25 cellular contexts compared by ENCODE assay signal in genomic region chr2:236334122-236334876, GRCh38.
DNase-seq lines count a peak whose midpoint lies in the region; ATAC-seq and TF ChIP-seq lines count a peak whose summit lies in the region.
"Had no signal": no experiment of that assay in that cellular context is flagged by ENCODE, and none has a peak within 500 bp of the region (broad histone marks: within the 10 kb centered on the region; RNA-seq: fewer than 3 reads in every experiment).

No MANE protein-coding gene starts in this region.

- H4K20me1 ChIP-seq in BLaER1 treated with 17β-estradiol and CSF1 and Interleukin-3, amounts not matched to agents 10 nM and 100 nM = no peaks in the 10 kb centered on the region

- no peaks in the 10 kb centered on the region for H3K9me3 ChIP-seq in BLaER1 treated with 17β-estradiol and CSF1 and Interleukin-3, amounts not matched to agents 10 nM and 100 nM (replicated peaks in 1 of 11)
- H3K9me3 ChIP-seq in mesenchymal stem cell (ENCODE audit: control insufficient read depth, low read length) (no peaks in the 10 kb centered on the region), stomach (no peaks in the 10 kb centered on the region)
- H3K9me3 ChIP-seq: A549, BE2C, neutrophil, spleen, tibial nerve had no signal

- H2BK12ac ChIP-seq in mesenchymal stem cell (ENCODE audit: low read length in 2 of 2) = no peak overlapping the region

- no peak overlapping the region for H3K4me3 ChIP-seq in BLaER1 treated with 17β-estradiol and CSF1 and Interleukin-3, amounts not matched to agents 10 nM and 100 nM
- H3K4me3 ChIP-seq in fibroblast of mammary gland (ENCODE audit: control insufficient read depth, low read depth, low read length) (no peak overlapping the region), mesenchymal stem cell (ENCODE audit: insufficient read depth in 1 of 2, low read depth in 1 of 2, low read length in 2 of 2) (no peak overlapping the region), stomach (no peak overlapping the region)
- H3K4me3 ChIP-seq: A549, spleen, tibial nerve had no signal

- H2BK15ac ChIP-seq in mesenchymal stem cell (ENCODE audit: low read depth, poor library complexity, severe bottlenecking) = no peak overlapping the region

- no peak overlapping the region for H3K9ac ChIP-seq in BLaER1 treated with 17β-estradiol and CSF1 and Interleukin-3, amounts not matched to agents 10 nM and 100 nM
- H3K9ac ChIP-seq in mesenchymal stem cell (ENCODE audit: low read length) = peak overlapping the region; percentile 21
- H3K9ac ChIP-seq: KMS-11 had no signal

- TF ChIP-seq EP300 in stomach (IDR thresholded peaks at IDR 0.05) = no peak

- WGBS in mesenchymal stem cell = 68% methylated on average over 8 of the region's 10 CpGs
- WGBS in stomach, 5 donors = 58 to 81% (median 75%) methylated on average over 10 of the region's 10 CpGs

- no peak overlapping the region for H4K8ac ChIP-seq in mesenchymal stem cell (ENCODE audit: low read length)

- TF ChIP-seq CTCF in fibroblast of mammary gland (conservative IDR thresholded peaks at IDR 0.05; ENCODE audit: control insufficient read depth, insufficient read depth, low read depth, low read length) (no peak), stomach (IDR thresholded peaks at IDR 0.05) (no peak)

- H2AFZ ChIP-seq in mesenchymal stem cell (ENCODE audit: low read depth, low read length) = no peak overlapping the region

- no peaks in the 10 kb centered on the region for H3K79me1 ChIP-seq in mesenchymal stem cell (replicated peaks; ENCODE audit: low read length, poor library complexity, severe bottlenecking)

- peak overlapping the region in 8 of 11 experiments; percentile 1 to 58 (median 16); a peak in 12 of 22 replicates for H3K4me2 ChIP-seq in BLaER1 treated with 17β-estradiol and CSF1 and Interleukin-3, amounts not matched to agents 10 nM and 100 nM
- no peak overlapping the region for H3K4me2 ChIP-seq in mesenchymal stem cell (ENCODE audit: low read length, poor library complexity, severe bottlenecking)
- H3K4me2 ChIP-seq: A549, KMS-11 had no signal

- no peak overlapping the region for H2BK5ac ChIP-seq in mesenchymal stem cell (ENCODE audit: low read depth, low read length, poor library complexity, severe bottlenecking)

- H3K4me1 ChIP-seq in BLaER1 treated with 17β-estradiol and CSF1 and Interleukin-3, amounts not matched to agents 10 nM and 100 nM = peaks cover 11 to 32% (median 23%) of the 10 kb centered on the region in 10 experiments
- H3K4me1 ChIP-seq in mesenchymal stem cell (ENCODE audit: control insufficient read depth, insufficient read depth, low read depth, low read length) = peaks cover 2% of the 10 kb centered on the region
- H3K4me1 ChIP-seq in stomach = peaks cover 0 to 26% (median 15%) of the 10 kb centered on the region in 4 donors
- H3K4me1 ChIP-seq: A549, BE2C had no signal

- H2AK5ac ChIP-seq in mesenchymal stem cell (ENCODE audit: low read length, severe bottlenecking) = no peak overlapping the region

- H2BK120ac ChIP-seq in mesenchymal stem cell (ENCODE audit: low read depth, low read length) = no peak overlapping the region

- H3K36me3 ChIP-seq in BLaER1 treated with 17β-estradiol and CSF1 and Interleukin-3, amounts not matched to agents 10 nM and 100 nM = no peaks in the 10 kb centered on the region
- H3K36me3 ChIP-seq in mesenchymal stem cell (ENCODE audit: control insufficient read depth in 1 of 2, insufficient read depth in 2 of 2, low read depth in 1 of 2, low read length in 2 of 2) (no peaks in the 10 kb centered on the region), stomach (no peaks in the 10 kb centered on the region)
- H3K36me3 ChIP-seq: BE2C, neutrophil, spleen, tibial nerve had no signal

- H3K27ac ChIP-seq in BLaER1 treated with 17β-estradiol and CSF1 and Interleukin-3, amounts not matched to agents 10 nM and 100 nM = no peak overlapping the region
- no peak overlapping the region for H3K27ac ChIP-seq in mesenchymal stem cell (ENCODE audit: low read length, poor library complexity, severe bottlenecking)
- peak overlapping the region; percentile 23 to 88 (median 63) for H3K27ac ChIP-seq in stomach
- H3K27ac ChIP-seq: A549, KMS-11, neutrophil, spleen had no signal

- no peak for TF ChIP-seq POLR2A in stomach (IDR thresholded peaks at IDR 0.05)

- intact Hi-C loops in stomach (cut with DNase I; ENCODE audit: low total_unique reads) = no loop called here

- H4K91ac ChIP-seq in mesenchymal stem cell (ENCODE audit: low read length) = no peak overlapping the region

- H3K4ac ChIP-seq in mesenchymal stem cell (ENCODE audit: low read depth in 1 of 2, low read length in 2 of 2) = no peak overlapping the region

- H3K18ac ChIP-seq in mesenchymal stem cell (ENCODE audit: low read depth in 1 of 2, low read length in 2 of 2) = no peak overlapping the region

- H3K23ac ChIP-seq in mesenchymal stem cell (ENCODE audit: low read length in 2 of 2) = no peak overlapping the region

- no peaks in the 10 kb centered on the region for H3K27me3 ChIP-seq in BLaER1 treated with 17β-estradiol and CSF1 and Interleukin-3, amounts not matched to agents 10 nM and 100 nM
- peaks cover 14 to 19% of the 10 kb centered on the region in 2 experiments for H3K27me3 ChIP-seq in mesenchymal stem cell (ENCODE audit: control insufficient read depth in 1 of 2, insufficient read depth in 1 of 2, low read length in 2 of 2)
- H3K27me3 ChIP-seq in stomach = no peaks in the 10 kb centered on the region
- H3K27me3 ChIP-seq: neutrophil, spleen, tibial nerve had no signal

- ATAC-seq in GM19023 (IDR thresholded peaks at IDR 0.05; ENCODE audit: unreplicated experiment) = no peak
- no peak for ATAC-seq in HG03135 (IDR thresholded peaks at IDR 0.05; ENCODE audit: unreplicated experiment)
- ATAC-seq: A549; stimulated activated naive B cell treated with anti-CD40 and anti-IgM and Interleukin-4, amounts not matched to agents 10 μg/mL and 1 μg/mL and 100 μg/mL, for 72 hours had no signal

- H3K14ac ChIP-seq in mesenchymal stem cell (ENCODE audit: low read length in 2 of 2) = no peak overlapping the region

- peak; percentile 47 for DNase-seq in fibroblast of mammary gland (ENCODE audit: low read depth)
- DNase-seq in mesenchymal stem cell = no peak
- no peak for DNase-seq in stomach
- DNase-seq in NCI-H1694 (lab: John Stamatoyannopoulos, UW) = no peak
- DNase-seq in superior temporal gyrus (ENCODE audit: extremely low spot score) = no peak
- DNase-seq: activated B cell treated with CpG ODN at 0.5 μM for 24 hours; activated CD4-positive, alpha-beta memory T cell treated with anti-CD3 and anti-CD28 coated beads for 36 hours; activated CD8-positive, alpha-beta memory T cell treated with anti-CD3 and anti-CD28 coated beads, Interleukin-2, amount 50 U/mL, for 48 hours; activated naive CD8-positive, alpha-beta T cell treated with anti-CD3 and anti-CD28 coated beads, Interleukin-2, amount 10 ng/mL, durations not matched to agents 7 days and 5 days; BE2C; COR-L47; DMS79; glutamatergic neuron; NCI-H1436; spleen; stimulated activated CD4-positive, alpha-beta T cell treated with anti-CD3 and anti-CD28 coated beads, Interleukin-2, amount 100 ng/mL, for 48 hours; stimulated activated naive B cell treated with anti-CD40 and anti-IgM and Interleukin-4, amounts not matched to agents 10 μg/mL and 1 μg/mL and 100 μg/mL, for 72 hours; T-helper 9 cell had no signal

Comparison
In these comparisons a context has a peak if more than half of its experiments do, and no peak if none do; other contexts are left out.
1. H3K27ac ChIP-seq: peak in stomach (5 of 5); none in BLaER1 treated with 17β-estradiol and CSF1 and Interleukin-3, amounts not matched to agents 10 nM and 100 nM (0 of 11) and mesenchymal stem cell (single experiment).